8 cellular contexts compared by ENCODE assay signal in the genomic region with DNA sequence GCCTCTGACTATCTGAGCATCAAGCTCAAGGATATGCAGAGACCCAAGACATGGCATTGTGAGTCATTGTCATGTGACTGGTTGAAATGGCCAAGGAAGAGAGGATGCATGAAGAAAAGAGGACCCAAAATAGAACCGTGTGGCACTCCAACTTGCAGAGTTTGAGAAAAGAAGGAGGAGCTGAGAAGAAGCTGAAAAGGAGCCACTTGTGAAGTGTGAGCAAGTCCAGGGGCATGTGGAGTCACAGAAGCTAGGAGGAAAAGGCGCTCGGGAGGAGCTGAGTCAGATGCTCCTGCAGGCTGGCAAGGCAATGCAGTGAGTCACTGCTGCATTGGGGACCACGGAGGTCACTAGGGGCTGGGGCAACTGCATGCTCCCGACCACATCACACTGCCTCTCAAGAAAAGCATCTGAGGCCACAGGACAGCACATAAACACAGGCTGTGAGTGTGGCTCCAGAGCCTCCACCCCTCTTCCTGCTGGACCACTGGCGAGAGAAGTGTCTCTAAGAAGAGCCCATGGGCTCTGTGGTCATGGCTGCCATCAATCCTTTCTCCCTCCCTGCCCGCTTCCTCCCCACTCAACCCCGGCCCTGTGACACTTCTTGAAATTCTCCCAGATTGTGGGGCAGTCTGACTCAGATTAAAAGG.
DNase-seq lines count a peak whose midpoint lies in the region; ATAC-seq and TF ChIP-seq lines count a peak whose summit lies in the region.

No MANE protein-coding gene starts in this region.

- no peak overlapping the region for H2AFZ ChIP-seq in GM23338

- H3K9me3 ChIP-seq in Panc1 (ENCODE audit: control insufficient read depth, insufficient read depth, low read depth, low read length) (no peaks in the 10 kb centered on the region), gastrocnemius medialis (no peaks in the 10 kb centered on the region)

- H3K36me3 Mint-ChIP-seq in GM23338 (ENCODE audit: low read depth), result no peaks in the 10 kb centered on the region

- H3K4me1 ChIP-seq in Panc1 (ENCODE audit: control insufficient read depth, insufficient read depth, low read length) (no peaks in the 10 kb centered on the region), gastrocnemius medialis (no peaks in the 10 kb centered on the region), GM23338 (ENCODE audit: insufficient read depth) (no peaks in the 10 kb centered on the region)

- H3K9me3 Mint-ChIP-seq in GM23338, result no peaks in the 10 kb centered on the region

- POLR2A ChIA-PET in Panc1 (lab: Charles Lee), result interaction anchor here (0.6 kb wide), 1 partner anchor 139 kb away, joined by 3 read pairs; no protein-coding TSS in a partner anchor

- H3F3A ChIP-seq in GM23338 (replicated peaks; ENCODE audit: low read depth), result no peaks in the 10 kb centered on the region

- no peak overlapping the region for H3K27ac ChIP-seq in Panc1 (ENCODE audit: low read length)
- H3K27ac ChIP-seq in dorsolateral prefrontal cortex, result peak overlapping the region in 10 of 59 donors; percentile 3 to 68 (median 48)
- no peak overlapping the region for H3K27ac ChIP-seq in gastrocnemius medialis
- no peak overlapping the region for H3K27ac ChIP-seq in GM23338 (ENCODE audit: low read depth)

- H3K27me3 Mint-ChIP-seq in GM23338 (ENCODE audit: insufficient read depth, low read depth, poor library complexity), result no peaks in the 10 kb centered on the region

- ATAC-seq in Panc1 (peak; percentile 92), sciatic nerve (peak; percentile 15), gastrocnemius medialis (no peak), GM23338 (no peak)

- no peak overlapping the region for H3K4me3 Mint-ChIP-seq in GM23338

- TF ChIP-seq CTCF in Panc1 (IDR thresholded peaks at IDR 0.05), result no peak
- TF ChIP-seq CTCF in dorsolateral prefrontal cortex (IDR thresholded peaks at IDR 0.05 in 54 of 56, conservative IDR thresholded peaks at IDR 0.05 in 2 of 56; ENCODE audit: low read depth in 1 of 56, partially characterized antibody in 56 of 56), result no peak
- TF ChIP-seq CTCF in gastrocnemius medialis (IDR thresholded peaks at IDR 0.05 in 4 of 5, conservative IDR thresholded peaks at IDR 0.05 in 1 of 5), result no peak
- TF ChIP-seq CTCF in GM23338 (conservative IDR thresholded peaks at IDR 0.05; ENCODE audit: low read depth in 2 of 2), result no peak

- no peak for TF ChIP-seq POLR2A in gastrocnemius medialis (IDR thresholded peaks at IDR 0.05)

- H3K9me2 ChIP-seq in GM23338 (ENCODE audit: insufficient read depth), result no peaks in the 10 kb centered on the region

- intact Hi-C loops in Panc1 (cut with micrococcal nuclease; ENCODE audit: unreplicated experiment) (no loop called here), dorsolateral prefrontal cortex (cut with DNase I) (no loop called here), sciatic nerve (cut with DNase I) (no loop called here), gastrocnemius medialis (cut with DNase I; ENCODE audit: low total_unique reads) (no loop called here)

- no peaks in the 10 kb centered on the region for H3K27me3 ChIP-seq in Panc1 (ENCODE audit: control insufficient read depth, insufficient read depth, low read length)
- no peaks in the 10 kb centered on the region for H3K27me3 ChIP-seq in dorsolateral prefrontal cortex
- H3K27me3 ChIP-seq in gastrocnemius medialis, result no peaks in the 10 kb centered on the region
- no peaks in the 10 kb centered on the region for H3K27me3 ChIP-seq in GM23338 (ENCODE audit: insufficient read depth)

- DNase-seq in ELR (ENCODE audit: low read depth), result peak; percentile 96
- DNase-seq in Panc1 (ENCODE audit: low read depth, low spot score), result peak; percentile 72
- DNase-seq in dorsolateral prefrontal cortex, result peak in 6 of 10 donors; percentile 35 to 69 (median 49)
- no peak for DNase-seq in sciatic nerve (ENCODE audit: low spot score)
- DNase-seq in gastrocnemius medialis, result no peak
- no peak for DNase-seq in GM23338 (ENCODE audit: low spot score)
- no peak for DNase-seq in dermis blood vessel endothelial cell
- DNase-seq in SIG-M5 (lab: John Stamatoyannopoulos, UW), result no peak

- CTCF ChIA-PET in Panc1 (lab: Charles Lee), result no interaction called here

- H3K79me2 ChIP-seq in GM23338 (replicated peaks; ENCODE audit: insufficient read depth), result no peaks in the 10 kb centered on the region

- H3K4me2 ChIP-seq in GM23338, result no peak overlapping the region

- in situ Hi-C loops in Panc1 (cut with HindIII; ENCODE audit: low pct_unique_long_range_greater_than_20kb, low sequenced_read_pairs) (no loop called here), gastrocnemius medialis (cut with MboI; ENCODE audit: low sequenced_read_pairs in 4 of 4) (no loop called here)

- H3K4me3 ChIP-seq in Panc1 (ENCODE audit: low read depth in 2 of 2, low read length in 2 of 2), result no peak overlapping the region
- no peak overlapping the region for H3K4me3 ChIP-seq in dorsolateral prefrontal cortex
- H3K4me3 ChIP-seq in gastrocnemius medialis, result no peak overlapping the region
- H3K4me3 ChIP-seq in GM23338, result no peak overlapping the region

- no peak overlapping the region for H3K27ac Mint-ChIP-seq in GM23338

- BruUV-seq in Panc1 (replicated peaks; lab: Mats Ljungman, UMichigan), result no TSS peak

- H3K4me1 Mint-ChIP-seq in GM23338, result no peaks in the 10 kb centered on the region

- H4K20me1 ChIP-seq in GM23338 (replicated peaks; ENCODE audit: insufficient read depth), result no peaks in the 10 kb centered on the region

- H3K36me3 ChIP-seq in Panc1 (ENCODE audit: control insufficient read depth, insufficient read depth, low read length), result no peaks in the 10 kb centered on the region
- H3K36me3 ChIP-seq in gastrocnemius medialis, result no peaks in the 10 kb centered on the region
- H3K36me3 ChIP-seq in GM23338 (ENCODE audit: insufficient read depth), result no peaks in the 10 kb centered on the region

TF ChIP-seq in GM23338, 12 proteins besides CTCF, POLR2A, EP300 and RAD21 (continues in another document):
- no peak for TF ChIP-seq ZNF462 (CRISPR knock-in tag; IDR thresholded peaks at IDR 0.05)
- TF ChIP-seq ZNF331 (CRISPR knock-in tag; IDR thresholded peaks at IDR 0.05; ENCODE audit: low read depth), result no peak
- TF ChIP-seq ZNF114 (CRISPR knock-in tag; IDR thresholded peaks at IDR 0.05), result no peak
- TF ChIP-seq STAT1 (IDR thresholded peaks at IDR 0.05; ENCODE audit: unreplicated experiment), result no peak
- no peak for TF ChIP-seq EZH2phosphoT487 (IDR thresholded peaks at IDR 0.05; ENCODE audit: unreplicated experiment)
- no peak for TF ChIP-seq CREB1 (CRISPR knock-in tag; IDR thresholded peaks at IDR 0.05; ENCODE audit: low read depth)

Comparison
In these comparisons a context has a peak if more than half of its experiments do, and no peak if none do; other contexts are left out.
1. DNase-seq: peak in ELR (single experiment), Panc1 (single experiment) and dorsolateral prefrontal cortex (6 of 10); none in sciatic nerve (single experiment), gastrocnemius medialis (0 of 2), GM23338 (single experiment), dermis blood vessel endothelial cell (single experiment) and SIG-M5 (single experiment).
2. ATAC-seq: peak in Panc1 (single experiment) and sciatic nerve (single experiment); none in gastrocnemius medialis (0 of 2) and GM23338 (single experiment).